8 cellular contexts compared by ENCODE assay signal in genomic region chr21:17554619-17555472, GRCh38. TPM values are rescaled to one million over a fixed set of nuclear protein-coding genes. Genes with fewer than 3 reads are reported as not detected.
A peak's percentile ranks its signal among the peaks of the same experiment; 100 is the strongest.
DNase-seq lines count a peak whose midpoint lies in the region; ATAC-seq, FAIRE-seq and TF ChIP-seq lines count a peak whose summit lies in the region.

No MANE protein-coding gene starts in this region.

- H3K4me3 ChIP-seq in GM12864 (ENCODE audit: low read depth, low read length) (no peak overlapping the region), pancreas (no peak overlapping the region), thyroid gland (replicated peaks in 1 of 3) (no peak overlapping the region)

- peak; percentile 18 for TF ChIP-seq CTCF in GM12864 (IDR thresholded peaks at IDR 0.05; ENCODE audit: low read depth, low read length, missing control alignments)
- no peak for TF ChIP-seq CTCF in pancreas (IDR thresholded peaks at IDR 0.05)
- peak in 3 of 6 experiments; percentile 36 to 53 (median 39) for TF ChIP-seq CTCF in thyroid gland (IDR thresholded peaks at IDR 0.05)

- ATAC-seq in pancreas (peak in 3 of 4 donors; percentile 68 to 74 (median 73)), GM18867 (IDR thresholded peaks at IDR 0.05; ENCODE audit: unreplicated experiment) (no peak), GM18868 (IDR thresholded peaks at IDR 0.05; ENCODE audit: unreplicated experiment) (no peak)

- no peak for FAIRE-seq in pancreas (lab: Jason Lieb, UNC)

- H3K27me3 ChIP-seq in pancreas: no peaks in the 10 kb centered on the region
- no peaks in the 10 kb centered on the region for H3K27me3 ChIP-seq in thyroid gland

- no peaks in the 10 kb centered on the region for H3K9me3 ChIP-seq in pancreas
- no peaks in the 10 kb centered on the region for H3K9me3 ChIP-seq in thyroid gland

- WGBS in pancreas, 2 donors: 57 to 60% methylated on average over 7 of the region's 7 CpGs
- 56 to 60% methylated on average over 7 of the region's 7 CpGs for WGBS in thyroid gland, 2 donors

- H3K36me3 ChIP-seq in pancreas: no peaks in the 10 kb centered on the region
- H3K36me3 ChIP-seq in thyroid gland: no peaks in the 10 kb centered on the region

- H3K27ac ChIP-seq in pancreas (no peak overlapping the region), thyroid gland (no peak overlapping the region)

- peaks cover 0 to 9% (median 0%) of the 10 kb centered on the region in 3 donors for H3K4me1 ChIP-seq in pancreas
- H3K4me1 ChIP-seq in thyroid gland: peaks cover 0 to 10% of the 10 kb centered on the region in 2 donors

- no peak for TF ChIP-seq POLR2A in thyroid gland (IDR thresholded peaks at IDR 0.05)

- intact Hi-C loops in pancreas (cut with DNase I): loop anchor here in 1 of 3 donors (10.0 kb wide), 1 partner anchor 170 kb away; no protein-coding TSS in a partner anchor
- intact Hi-C loops in thyroid gland (cut with DNase I): loop anchor here (10.0 kb wide), 1 partner anchor 170 kb away; no protein-coding TSS in a partner anchor

- DNase-seq in GM12864 (ENCODE audit: low read depth) (no peak), NCI-H82 treated with DMSO at 0.1 percent for 48 hours (lab: John Stamatoyannopoulos, UW; ENCODE audit: unreplicated experiment) (peak; percentile 50), epidermal melanocyte (ENCODE audit: insufficient read length, low spot score) (peak; percentile 38), pancreas (no peak), thyroid gland (no peak)
- DNase-seq in activated naive CD4-positive, alpha-beta T cell (lab: John Stamatoyannopoulos, UW): no peak

RNA-seq across cellular contexts. Expression of gene CXADR, which starts 42.0 kb away (rescaled TPM):
- total RNA-seq in pancreas: 10 to 100 TPM; 11.7 to 24.8 (median 16.4) TPM
- 1 to 10 TPM; 5.1 to 5.8 TPM for polyA plus RNA-seq in pancreas
- total RNA-seq in thyroid gland: 10 to 100 TPM; 39.9 to 75.4 (median 62.9) TPM

RNA-seq across cellular contexts. Expression of gene BTG3, which starts 57.9 kb away (rescaled TPM):
- total RNA-seq in pancreas (10 to 100 TPM in 3 of 6 donors, 1 to 10 TPM in 3; 8.8 to 12.4 (median 10.3) TPM), thyroid gland (10 to 100 TPM; 37.5 to 79.1 (median 61.9) TPM)
- 10 to 100 TPM; 23.0 to 36.3 TPM for polyA plus RNA-seq in pancreas

Comparison
In these comparisons a context has a peak if more than half of its experiments do, and no peak if none do; other contexts are left out.
1. DNase-seq: peak in NCI-H82 treated with DMSO at 0.1 percent for 48 hours (single experiment) and epidermal melanocyte (single experiment); none in GM12864 (single experiment), pancreas (0 of 6), activated naive CD4-positive, alpha-beta T cell (0 of 4) and thyroid gland (0 of 2).
2. ATAC-seq: peak in pancreas (3 of 4); none in GM18867 (single experiment) and GM18868 (single experiment).